ENCODE assay signal across 24 cellular contexts in the genomic region with DNA sequence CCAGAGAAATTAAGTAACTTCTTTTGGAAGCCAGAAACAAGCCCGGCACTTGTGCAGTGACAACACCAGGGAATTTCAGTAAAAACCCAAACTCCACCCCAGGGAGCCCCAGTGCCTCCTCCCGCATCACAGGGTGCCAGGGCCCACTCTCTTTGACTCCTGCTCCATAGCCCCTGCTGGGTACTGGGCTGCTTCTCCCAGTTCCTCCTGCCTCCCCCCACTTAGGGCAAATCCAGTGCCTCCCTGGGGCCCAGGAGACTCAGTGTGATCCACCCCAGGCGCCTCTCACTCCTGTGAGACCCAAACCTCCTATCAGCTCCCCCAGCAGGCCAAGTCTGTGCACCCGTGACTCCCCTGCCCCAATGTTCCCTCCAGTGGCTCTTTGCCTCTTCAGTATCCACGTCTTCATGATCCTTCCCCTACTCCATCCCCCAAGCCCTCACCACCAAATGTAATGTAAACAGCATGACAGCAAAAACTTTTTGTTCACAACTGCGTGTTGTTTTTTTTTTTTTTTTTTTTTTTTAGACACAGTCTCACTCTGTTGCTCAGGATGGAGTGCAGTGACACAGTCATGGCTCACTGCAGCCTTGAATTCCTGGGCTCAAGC. TPM values are rescaled to one million over a fixed set of nuclear protein-coding genes. Genes with fewer than 3 reads are reported as not detected.
A peak's percentile ranks its signal among the peaks of the same experiment; 100 is the strongest.
DNase-seq lines count a peak whose midpoint lies in the region; ATAC-seq and TF ChIP-seq lines count a peak whose summit lies in the region.
"Had no signal": no experiment of that assay in that cellular context is flagged by ENCODE, and none has a peak within 500 bp of the region (broad histone marks: within the 10 kb centered on the region; RNA-seq: fewer than 3 reads in every experiment).

No MANE protein-coding gene starts in this region.

- DNase-seq in activated CD4-positive, alpha-beta memory T cell treated with anti-CD3 and anti-CD28 coated beads for 36 hours = peak; percentile 6
- no peak for DNase-seq in activated CD4-positive, alpha-beta memory T cell treated with anti-CD3 and anti-CD28 coated beads, Interleukin-2, amount 10 ng/mL, durations not matched to agents 7 days and 5 days
- DNase-seq in SK-MEL-5 (ENCODE audit: low read depth, low spot score) = peak; percentile 33
- no peak for DNase-seq in left ventricle myocardium inferior
- DNase-seq in suprapubic skin (ENCODE audit: low spot score in 2 of 2) = peak; percentile 24 to 58
- no peak for DNase-seq in esophagus muscularis mucosa (ENCODE audit: extremely low spot score)
- no peak for DNase-seq in COLO668 (lab: John Stamatoyannopoulos, UW; ENCODE audit: unreplicated experiment)
- DNase-seq: activated CD4-positive, alpha-beta T cell treated with anti-CD3 and anti-CD28 coated beads for 36 hours; DMS79 treated with DMSO at 0.1 percent for 48 hours; MG63; NCI-H1417; NCI-H2081 treated with DMSO at 0.1 percent for 48 hours; psoas muscle; SJCRH30; stimulated activated naive B cell treated with anti-CD40 and anti-IgM and Interleukin-4, amounts not matched to agents 10 μg/mL and 1 μg/mL and 100 μg/mL, for 72 hours; testis had no signal

- WGBS in suprapubic skin = 34% methylated on average over 6 of the region's 6 CpGs
- 50% methylated on average over 6 of the region's 6 CpGs for WGBS in esophagus muscularis mucosa

- in situ Hi-C loops in SK-MEL-5 (cut with HindIII; ENCODE audit: low pct_unique_long_range_greater_than_20kb, low sequenced_read_pairs) = no loop called here

- TF ChIP-seq CTCF in left ventricle myocardium inferior (IDR thresholded peaks at IDR 0.05; ENCODE audit: borderline replicate concordance) = no peak
- no peak for TF ChIP-seq CTCF in suprapubic skin (IDR thresholded peaks at IDR 0.05)
- TF ChIP-seq CTCF in esophagus muscularis mucosa (IDR thresholded peaks at IDR 0.05) = no peak

- no peaks in the 10 kb centered on the region for H3K9me3 ChIP-seq in left ventricle myocardium inferior (replicated peaks)
- H3K9me3 ChIP-seq in suprapubic skin = no peaks in the 10 kb centered on the region
- H3K9me3 ChIP-seq in esophagus muscularis mucosa = no peaks in the 10 kb centered on the region
- H3K9me3 ChIP-seq: breast epithelium, MG63, psoas muscle, SJCRH30, testis had no signal

- H3K4me1 ChIP-seq in left ventricle myocardium inferior (peaks cover 13% of the 10 kb centered on the region), suprapubic skin (peaks cover 17% of the 10 kb centered on the region), esophagus muscularis mucosa (peaks cover 0 to 3% (median 0%) of the 10 kb centered on the region in 4 donors)
- H3K4me1 ChIP-seq: breast epithelium, psoas muscle, SJCRH30, testis had no signal

- H3K4me1 Mint-ChIP-seq in activated CD4-positive, alpha-beta memory T cell treated with anti-CD3 and anti-CD28 coated beads for 36 hours (ENCODE audit: low read depth) = peaks cover 19% of the 10 kb centered on the region
- H3K4me1 Mint-ChIP-seq in activated CD4-positive, alpha-beta memory T cell treated with anti-CD3 and anti-CD28 coated beads, Interleukin-2, amount 10 ng/mL, durations not matched to agents 7 days and 5 days = peaks cover 18% of the 10 kb centered on the region
- H3K4me1 Mint-ChIP-seq: neural crest cell had no signal

- no peak overlapping the region for H3K4me3 ChIP-seq in left ventricle myocardium inferior
- H3K4me3 ChIP-seq in suprapubic skin = no peak overlapping the region
- no peak overlapping the region for H3K4me3 ChIP-seq in esophagus muscularis mucosa
- H3K4me3 ChIP-seq: breast epithelium, MG63, psoas muscle, SJCRH30, skin epidermis, testis had no signal

- H3K27ac Mint-ChIP-seq in activated CD4-positive, alpha-beta memory T cell treated with anti-CD3 and anti-CD28 coated beads for 36 hours = no peak overlapping the region
- H3K27ac Mint-ChIP-seq in activated CD4-positive, alpha-beta memory T cell treated with anti-CD3 and anti-CD28 coated beads, Interleukin-2, amount 10 ng/mL, durations not matched to agents 7 days and 5 days = no peak overlapping the region
- H3K27ac Mint-ChIP-seq: activated CD4-positive, alpha-beta T cell treated with anti-CD3 and anti-CD28 coated beads for 36 hours; stimulated activated naive B cell treated with anti-CD40 and anti-IgM and Interleukin-4, amounts not matched to agents 10 μg/mL and 1 μg/mL and 100 μg/mL, for 72 hours had no signal

- peaks cover 5% of the 10 kb centered on the region for H3K27me3 Mint-ChIP-seq in activated CD4-positive, alpha-beta memory T cell treated with anti-CD3 and anti-CD28 coated beads for 36 hours
- peaks cover 7% of the 10 kb centered on the region for H3K27me3 Mint-ChIP-seq in activated CD4-positive, alpha-beta memory T cell treated with anti-CD3 and anti-CD28 coated beads, Interleukin-2, amount 10 ng/mL, durations not matched to agents 7 days and 5 days

- H3K36me3 ChIP-seq in left ventricle myocardium inferior (no peaks in the 10 kb centered on the region), suprapubic skin (no peaks in the 10 kb centered on the region), esophagus muscularis mucosa (no peaks in the 10 kb centered on the region)
- H3K36me3 ChIP-seq: breast epithelium, MG63, SJCRH30 had no signal

- H3K27me3 ChIP-seq in left ventricle myocardium inferior (ENCODE audit: low read depth) (peaks cover 54% of the 10 kb centered on the region), suprapubic skin (peaks cover 28% of the 10 kb centered on the region), esophagus muscularis mucosa (peaks cover 0 to 54% (median 0%) of the 10 kb centered on the region in 4 donors)
- H3K27me3 ChIP-seq: breast epithelium, testis had no signal

- intact Hi-C loops in activated CD4-positive, alpha-beta memory T cell treated with anti-CD3 and anti-CD28 coated beads for 36 hours (cut with micrococcal nuclease) = no loop called here
- intact Hi-C loops in left ventricle myocardium inferior (cut with micrococcal nuclease) (loop anchor here (10.0 kb wide), 2 partner anchors 109 to 139 kb away; partner anchors contain the start of gene KRTDAP), esophagus muscularis mucosa (cut with DNase I) (no loop called here)

- POLR2A ChIA-PET in activated CD4-positive, alpha-beta memory T cell treated with anti-CD3 and anti-CD28 coated beads for 36 hours (lab: Charles Lee) = no interaction called here
- POLR2A ChIA-PET in activated CD4-positive, alpha-beta memory T cell treated with anti-CD3 and anti-CD28 coated beads, Interleukin-2, amount 10 ng/mL, durations not matched to agents 7 days and 5 days (lab: Charles Lee) = no interaction called here

- TF ChIP-seq POLR2A in suprapubic skin (IDR thresholded peaks at IDR 0.05) = no peak
- TF ChIP-seq POLR2A in esophagus muscularis mucosa (IDR thresholded peaks at IDR 0.05; ENCODE audit: low read depth) = no peak

- CTCF ChIA-PET in activated CD4-positive, alpha-beta memory T cell treated with anti-CD3 and anti-CD28 coated beads for 36 hours (lab: Charles Lee) = interaction anchor here (1.1 to 4.5 kb wide), 3 partner anchors 8 to 112 kb away, joined by 4 to 101 read pairs (median 13); partner anchors contain the start of gene FFAR1
- CTCF ChIA-PET in activated CD4-positive, alpha-beta memory T cell treated with anti-CD3 and anti-CD28 coated beads, Interleukin-2, amount 10 ng/mL, durations not matched to agents 7 days and 5 days (lab: Charles Lee) = interaction anchor here (1.4 to 4.4 kb wide), 6 partner anchors 23 to 139 kb away, joined by 3 to 78 read pairs (median 10); no protein-coding TSS in a partner anchor

- H3K27ac ChIP-seq in left ventricle myocardium inferior (replicated peaks) = peak overlapping the region; percentile 55
- no peak overlapping the region for H3K27ac ChIP-seq in suprapubic skin
- no peak overlapping the region for H3K27ac ChIP-seq in esophagus muscularis mucosa (replicated peaks in 1 of 4)
- H3K27ac ChIP-seq: 22Rv1, breast epithelium, psoas muscle, SJCRH30, skin epidermis, testis had no signal

- no peaks in the 10 kb centered on the region for H3K9me3 Mint-ChIP-seq in activated CD4-positive, alpha-beta memory T cell treated with anti-CD3 and anti-CD28 coated beads for 36 hours
- H3K9me3 Mint-ChIP-seq in activated CD4-positive, alpha-beta memory T cell treated with anti-CD3 and anti-CD28 coated beads, Interleukin-2, amount 10 ng/mL, durations not matched to agents 7 days and 5 days = no peaks in the 10 kb centered on the region
- H3K9me3 Mint-ChIP-seq: neural crest cell; stimulated activated naive B cell treated with anti-CD40 and anti-IgM and Interleukin-4, amounts not matched to agents 10 μg/mL and 1 μg/mL and 100 μg/mL, for 72 hours had no signal

- no peak for ATAC-seq in GM19351 (IDR thresholded peaks at IDR 0.05; ENCODE audit: unreplicated experiment)
- ATAC-seq: activated CD4-positive, alpha-beta T cell treated with anti-CD3 and anti-CD28 coated beads for 36 hours; psoas muscle; stimulated activated naive B cell treated with anti-CD40 and anti-IgM and Interleukin-4, amounts not matched to agents 10 μg/mL and 1 μg/mL and 100 μg/mL, for 72 hours had no signal

- no peaks in the 10 kb centered on the region for H3K36me3 Mint-ChIP-seq in activated CD4-positive, alpha-beta memory T cell treated with anti-CD3 and anti-CD28 coated beads for 36 hours
- H3K36me3 Mint-ChIP-seq in activated CD4-positive, alpha-beta memory T cell treated with anti-CD3 and anti-CD28 coated beads, Interleukin-2, amount 10 ng/mL, durations not matched to agents 7 days and 5 days (ENCODE audit: low read depth) = no peaks in the 10 kb centered on the region
- H3K36me3 Mint-ChIP-seq: stimulated activated naive B cell treated with anti-CD40 and anti-IgM and Interleukin-4, amounts not matched to agents 10 μg/mL and 1 μg/mL and 100 μg/mL, for 72 hours had no signal

- H3K4me3 Mint-ChIP-seq in activated CD4-positive, alpha-beta memory T cell treated with anti-CD3 and anti-CD28 coated beads for 36 hours = no peak overlapping the region
- H3K4me3 Mint-ChIP-seq in activated CD4-positive, alpha-beta memory T cell treated with anti-CD3 and anti-CD28 coated beads, Interleukin-2, amount 10 ng/mL, durations not matched to agents 7 days and 5 days = no peak overlapping the region
- H3K4me3 Mint-ChIP-seq: activated CD4-positive, alpha-beta T cell treated with anti-CD3 and anti-CD28 coated beads for 36 hours; neural crest cell; stimulated activated naive B cell treated with anti-CD40 and anti-IgM and Interleukin-4, amounts not matched to agents 10 μg/mL and 1 μg/mL and 100 μg/mL, for 72 hours had no signal

- TF ChIP-seq EP300 in suprapubic skin (IDR thresholded peaks at IDR 0.05) (no peak), esophagus muscularis mucosa (IDR thresholded peaks at IDR 0.05) (no peak)

RNA-seq across cellular contexts. Expression of gene FFAR3, which starts 2.3 kb away (rescaled TPM):
- 1 to 10 TPM; 1.1 TPM for total RNA-seq in activated CD4-positive, alpha-beta memory T cell treated with anti-CD3 and anti-CD28 coated beads for 36 hours
- under 1 TPM; 0.63 to 0.78 TPM for total RNA-seq in activated CD4-positive, alpha-beta memory T cell treated with anti-CD3 and anti-CD28 coated beads, Interleukin-2, amount 10 ng/mL, durations not matched to agents 7 days and 5 days
- total RNA-seq in SK-MEL-5 (2014; rRNA removed; shearing (Covaris generic)) = not detected in 2 replicates
- 0.24 TPM in 1 of 2 replicates, not detected in the other for polyA plus RNA-seq in SK-MEL-5 (2015; cell fraction: cytosol; rRNA removed)
- polyA plus RNA-seq in SK-MEL-5 (2015; cell fraction: nucleus; rRNA removed) = not detected in 2 replicates
- total RNA-seq in left ventricle myocardium inferior (not detected), suprapubic skin (not detected), esophagus muscularis mucosa (1 to 10 TPM in 1 of 4 donors, under 1 TPM in 1, not detected in 2; 0.17 to 2.3 TPM)
- total RNA-seq: dermis microvascular lymphatic vessel endothelial cell, NCI-H460, neural crest cell, SJCRH30 had no signal
- polyA plus RNA-seq: liver had no signal

RNA-seq across cellular contexts. Expression of gene FFAR1, which starts 8.3 kb away (rescaled TPM):
- under 1 TPM in 1 of 2 experiments, not detected in 1; 0.12 TPM for total RNA-seq in activated CD4-positive, alpha-beta memory T cell treated with anti-CD3 and anti-CD28 coated beads for 36 hours
- not detected for total RNA-seq in activated CD4-positive, alpha-beta memory T cell treated with anti-CD3 and anti-CD28 coated beads, Interleukin-2, amount 10 ng/mL, durations not matched to agents 7 days and 5 days
- not detected in 2 replicates for total RNA-seq in SK-MEL-5 (2014; rRNA removed; shearing (Covaris generic))
- polyA plus RNA-seq in SK-MEL-5 (2015; cell fraction: cytosol; rRNA removed) = 0.12 TPM in 1 of 2 replicates, not detected in the other
- polyA plus RNA-seq in SK-MEL-5 (2015; cell fraction: nucleus; rRNA removed) = not detected in 2 replicates
- not detected for total RNA-seq in left ventricle myocardium inferior
- total RNA-seq in suprapubic skin = not detected
- total RNA-seq in esophagus muscularis mucosa = not detected
- total RNA-seq: breast epithelium, dermis microvascular lymphatic vessel endothelial cell, liver, NCI-H460, neural crest cell, psoas muscle, SJCRH30 had no signal
- polyA plus RNA-seq: liver, psoas muscle had no signal

RNA-seq across cellular contexts. Expression of gene GPR42, which starts 14.9 kb away (rescaled TPM):
- total RNA-seq in activated CD4-positive, alpha-beta memory T cell treated with anti-CD3 and anti-CD28 coated beads for 36 hours = under 1 TPM in 1 of 2 experiments, not detected in 1; 0.17 TPM
- under 1 TPM in 1 of 2 experiments, not detected in 1; 0.13 TPM for total RNA-seq in activated CD4-positive, alpha-beta memory T cell treated with anti-CD3 and anti-CD28 coated beads, Interleukin-2, amount 10 ng/mL, durations not matched to agents 7 days and 5 days
- not detected in 2 replicates for total RNA-seq in SK-MEL-5 (2014; rRNA removed; shearing (Covaris generic))
- not detected in 2 replicates for polyA plus RNA-seq in SK-MEL-5 (2015; cell fraction: cytosol; rRNA removed)
- polyA plus RNA-seq in SK-MEL-5 (2015; cell fraction: nucleus; rRNA removed) = not detected in 2 replicates
- total RNA-seq in left ventricle myocardium inferior (not detected), suprapubic skin (not detected), esophagus muscularis mucosa (under 1 TPM in 1 of 4 donors, not detected in 3; 0.17 TPM)
- total RNA-seq: dermis microvascular lymphatic vessel endothelial cell, liver, NCI-H460, neural crest cell, psoas muscle, SJCRH30, testis had no signal
- polyA plus RNA-seq: liver, psoas muscle had no signal

RNA-seq across cellular contexts. Expression of gene CD22, which starts 27.0 kb away (rescaled TPM):
- total RNA-seq in activated CD4-positive, alpha-beta memory T cell treated with anti-CD3 and anti-CD28 coated beads for 36 hours = 1 to 10 TPM in 1 of 2 experiments, under 1 TPM in 1; 0.75 to 1.2 TPM
- total RNA-seq in activated CD4-positive, alpha-beta memory T cell treated with anti-CD3 and anti-CD28 coated beads, Interleukin-2, amount 10 ng/mL, durations not matched to agents 7 days and 5 days = under 1 TPM; 0.63 to 0.76 TPM
- total RNA-seq in SK-MEL-5 (2014; rRNA removed; shearing (Covaris generic)) = 4.4 and 5.5 TPM in 2 replicates
- 10.1 and 12.8 TPM in 2 replicates for polyA plus RNA-seq in SK-MEL-5 (2015; cell fraction: cytosol; rRNA removed)
- 47.1 and 52.2 TPM in 2 replicates for polyA plus RNA-seq in SK-MEL-5 (2015; cell fraction: nucleus; rRNA removed)
- total RNA-seq in left ventricle myocardium inferior (not detected), suprapubic skin (not detected), esophagus muscularis mucosa (10 to 100 TPM in 1 of 4 donors, 1 to 10 TPM in 3; 2.3 to 12.5 (median 3.7) TPM)
- total RNA-seq: NCI-H460, neural crest cell had no signal

Comparison
In these comparisons a context has a peak if more than half of its experiments do, and no peak if none do; other contexts are left out.
1. DNase-seq: peak in activated CD4-positive, alpha-beta memory T cell treated with anti-CD3 and anti-CD28 coated beads for 36 hours (single experiment), SK-MEL-5 (single experiment) and suprapubic skin (2 of 2); none in activated CD4-positive, alpha-beta memory T cell treated with anti-CD3 and anti-CD28 coated beads, Interleukin-2, amount 10 ng/mL, durations not matched to agents 7 days and 5 days (single experiment), left ventricle myocardium inferior (single experiment), esophagus muscularis mucosa (single experiment) and COLO668 (single experiment).